ENCODE assay signal across 22 cellular contexts in the genomic region with DNA sequence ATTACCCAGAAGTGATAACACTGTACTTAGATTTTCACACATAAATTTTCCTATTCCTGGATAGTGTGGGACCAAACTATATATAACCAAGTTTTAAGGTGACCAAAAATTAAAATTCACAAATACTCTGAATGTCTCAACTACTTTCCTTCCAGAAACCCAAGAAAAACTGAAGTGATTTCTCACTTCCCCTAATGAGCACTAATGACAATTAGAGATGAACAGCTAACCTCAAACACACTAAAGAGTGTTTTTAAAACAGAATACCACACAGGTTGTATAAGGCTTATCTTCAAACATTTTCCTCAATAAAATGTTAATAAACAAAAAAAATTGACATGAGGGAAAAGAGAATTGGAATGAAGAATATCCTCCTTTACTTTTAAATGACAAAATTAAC.
"Had no signal": no experiment of that assay in that cellular context is flagged by ENCODE, and none has a peak within 500 bp of the region (broad histone marks: within the 10 kb centered on the region; RNA-seq: fewer than 3 reads in every experiment).

No MANE protein-coding gene starts in this region.

- DNase-seq: dermis blood vessel endothelial cell; effector memory CD8-positive, alpha-beta T cell; erythroblast; esophagus squamous epithelium; foreskin melanocyte; glutamatergic neuron; heart right ventricle; hippocampal formation; kidney glomerular epithelial cell; mesenchymal stem cell; mucosa of descending colon; naive B cell; posterior cingulate gyrus; psoas muscle; right cardiac atrium; sigmoid colon; stimulated activated CD4-positive, alpha-beta T cell treated with anti-CD3 and anti-CD28 coated beads, Interleukin-2, amount 100 ng/mL, for 24 hours; stimulated activated CD4-positive, alpha-beta T cell treated with anti-CD3 and anti-CD28 coated beads, Interleukin-4, amount 100 ng/mL, for 24 hours; stimulated activated naive CD4-positive, alpha-beta T cell treated with Interleukin-2 at 50 U/mL for 16 hours; substantia nigra; upper lobe of left lung had no signal

- ATAC-seq: effector memory CD8-positive, alpha-beta T cell; heart right ventricle; mucosa of descending colon; psoas muscle; right cardiac atrium; stimulated activated effector memory CD8-positive, alpha-beta T cell treated with anti-CD3 and anti-CD28 coated beads, Interleukin-12 subunit alpha, Interleukin-12 subunit beta, amount 100 ng/mL, for 72 hours had no signal
